In genomic region chr9:94031380-94031779, GRCh38 we compare ENCODE assay signal across 8 cellular contexts. TPM values are rescaled to one million over a fixed set of nuclear protein-coding genes. Genes with fewer than 3 reads are reported as not detected.
DNase-seq lines count a peak whose midpoint lies in the region; ATAC-seq and TF ChIP-seq lines count a peak whose summit lies in the region.

No MANE protein-coding gene starts in this region.

- DNase-seq in GM23248: peak; percentile 67
- DNase-seq in SK-MEL-5 (ENCODE audit: low read depth, low spot score): peak; percentile 13
- peak; percentile 14 for DNase-seq in fibroblast of pulmonary artery (ENCODE audit: low read depth)
- DNase-seq in sigmoid colon: no peak
- DNase-seq in erythroblast (lab: John Stamatoyannopoulos, UW): no peak
- no peak for DNase-seq in T-helper 9 cell

- in situ Hi-C loops in GM23248 (cut with MboI) (no loop called here), SK-MEL-5 (cut with HindIII; ENCODE audit: low pct_unique_long_range_greater_than_20kb, low sequenced_read_pairs) (no loop called here)

- H3K4me2 ChIP-seq in GM23248 (ENCODE audit: unreplicated experiment): peak overlapping the region; percentile 71

- H3K27ac ChIP-seq in GM23248 (peak overlapping the region; percentile 45), sigmoid colon (peak overlapping the region; percentile 83 to 88 (median 85))

- H3K4me1 ChIP-seq in GM23248 (ENCODE audit: insufficient read depth): peaks cover 15% of the 10 kb centered on the region
- peaks cover 0 to 25% (median 13%) of the 10 kb centered on the region in 4 donors for H3K4me1 ChIP-seq in sigmoid colon

- intact Hi-C loops in sigmoid colon (cut with DNase I): no loop called here

- TF ChIP-seq CTCF in fibroblast of pulmonary artery (IDR thresholded peaks at IDR 0.05; ENCODE audit: low read length, missing control alignments) (no peak), sigmoid colon (IDR thresholded peaks at IDR 0.05) (no peak)

- no peaks in the 10 kb centered on the region for H4K20me1 ChIP-seq in GM23248 (ENCODE audit: insufficient read depth)

- peak overlapping the region; percentile 95 for H2AFZ ChIP-seq in GM23248

- H3K9ac ChIP-seq in GM23248: peak overlapping the region; percentile 90

- H3F3A ChIP-seq in GM23248 (ENCODE audit: insufficient read depth): no peaks in the 10 kb centered on the region

- no peaks in the 10 kb centered on the region for H3K36me3 ChIP-seq in GM23248 (ENCODE audit: low read depth)
- no peaks in the 10 kb centered on the region for H3K36me3 ChIP-seq in sigmoid colon

- WGBS in GM23248 (ENCODE audit: low coverage in 1 of 2, low lambda C conversion rate in 2 of 2, missing lambda C conversion rate in 2 of 2), 2 experiments: 3% methylated on average over 8 of the region's 8 CpGs
- 24 to 76% methylated on average over 8 of the region's 8 CpGs for WGBS in sigmoid colon, 2 donors

- no peak for TF ChIP-seq EP300 in sigmoid colon (IDR thresholded peaks at IDR 0.05)

- H3K9me3 ChIP-seq in GM23248 (ENCODE audit: low read depth) (no peaks in the 10 kb centered on the region), sigmoid colon (no peaks in the 10 kb centered on the region)

- peak overlapping the region; percentile 92 for H3K4me3 ChIP-seq in GM23248
- H3K4me3 ChIP-seq in fibroblast of pulmonary artery (replicated peaks; ENCODE audit: low read depth, low read length): peak overlapping the region; percentile 86
- peak overlapping the region; percentile 75 to 93 (median 92) for H3K4me3 ChIP-seq in sigmoid colon

- peaks cover 53% of the 10 kb centered on the region for H3K79me2 ChIP-seq in GM23248 (ENCODE audit: insufficient read depth)

- H3K27me3 ChIP-seq in GM23248 (replicated peaks; ENCODE audit: insufficient read depth): no peaks in the 10 kb centered on the region
- no peaks in the 10 kb centered on the region for H3K27me3 ChIP-seq in sigmoid colon

- no peak for TF ChIP-seq POLR2A in sigmoid colon (IDR thresholded peaks at IDR 0.05)
- no peak for TF ChIP-seq POLR2A in erythroblast (IDR thresholded peaks at IDR 0.05; ENCODE audit: low read length)

- no peaks in the 10 kb centered on the region for H3K9me2 ChIP-seq in GM23248 (ENCODE audit: insufficient read depth)

- ATAC-seq in HG03095 (IDR thresholded peaks at IDR 0.05; ENCODE audit: unreplicated experiment) (no peak), GM21717 (IDR thresholded peaks at IDR 0.05; ENCODE audit: unreplicated experiment) (no peak)

RNA-seq across cellular contexts. Expression of gene PTPDC1, which starts 52.9 kb away (rescaled TPM):
- 6.1 and 11.4 TPM in 2 replicates for total RNA-seq in GM23248 (2014; rRNA removed; shearing (Covaris generic))
- 4.4 and 4.5 TPM in 2 replicates for polyA plus RNA-seq in GM23248 (2016; fragmentation: Nextera tagmentation; extraction: Ambion mirVana)
- 10.6 and 11.8 TPM in 2 replicates for total RNA-seq in SK-MEL-5 (2014; rRNA removed; shearing (Covaris generic))
- polyA plus RNA-seq in SK-MEL-5 (2015; cell fraction: cytosol; rRNA removed): 7.2 and 12.0 TPM in 2 replicates
- 90.3 and 102 TPM in 2 replicates for polyA plus RNA-seq in SK-MEL-5 (2015; cell fraction: nucleus; rRNA removed)
- total RNA-seq in sigmoid colon: 10 to 100 TPM; 12.0 to 16.3 (median 13.8) TPM
- 1 to 10 TPM; 2.1 to 2.5 (median 2.4) TPM for polyA plus RNA-seq in sigmoid colon

Comparison
In these comparisons a context has a peak if more than half of its experiments do, and no peak if none do; other contexts are left out.
1. DNase-seq: peak in GM23248 (single experiment), SK-MEL-5 (single experiment) and fibroblast of pulmonary artery (single experiment); none in sigmoid colon (single experiment), erythroblast (0 of 2) and T-helper 9 cell (single experiment).
2. Peak in every context shown above with its lines, with median percentiles within 50 percentile points of each other: H3K4me3 ChIP-seq.